In genomic region chr15:38254065-38254883, GRCh38 we compare ENCODE assay signal across 8 cellular contexts. TPM values are rescaled to one million over a fixed set of nuclear protein-coding genes. Genes with fewer than 3 reads are reported as not detected.
DNase-seq lines count a peak whose midpoint lies in the region; ATAC-seq and TF ChIP-seq lines count a peak whose summit lies in the region.

No MANE protein-coding gene starts in this region.

- no peak for TF ChIP-seq CTCF in brain microvascular endothelial cell (IDR thresholded peaks at IDR 0.05; ENCODE audit: low read depth, low read length, missing control alignments)

- DNase-seq in DMS53 (lab: John Stamatoyannopoulos, UW) = peak; percentile 66
- DNase-seq in HuH-7 (ENCODE audit: low spot score) = peak; percentile 65
- DNase-seq in RPMI8226 = peak; percentile 71
- peak; percentile 57 for DNase-seq in brain microvascular endothelial cell

- H3K4me2 ChIP-seq in skeletal muscle satellite cell (ENCODE audit: low read length) = peak overlapping the region; percentile 98

- H3K9me3 ChIP-seq in iPS-18c (ENCODE audit: control insufficient read depth, insufficient read depth, low read length) (no peaks in the 10 kb centered on the region), skeletal muscle satellite cell (replicated peaks; ENCODE audit: low read length) (no peaks in the 10 kb centered on the region)

- in situ Hi-C loops in brain microvascular endothelial cell (cut with HindIII; ENCODE audit: low pct_ligation_motif_present, low sequenced_read_pairs) = no loop called here

- peak overlapping the region; percentile 90 for H3K4me3 ChIP-seq in brain microvascular endothelial cell (ENCODE audit: low read depth, low read length)
- peak overlapping the region; percentile 56 for H3K4me3 ChIP-seq in iPS-18c (ENCODE audit: insufficient read depth, low read depth, low read length)
- peak overlapping the region; percentile 79 for H3K4me3 ChIP-seq in skeletal muscle satellite cell (ENCODE audit: low read length)

- H3K27me3 ChIP-seq in brain microvascular endothelial cell (replicated peaks) (no peaks in the 10 kb centered on the region), skeletal muscle satellite cell (ENCODE audit: control insufficient read depth, insufficient read depth, low read length) (no peaks in the 10 kb centered on the region)

- H3K9ac ChIP-seq in skeletal muscle satellite cell (ENCODE audit: low read depth, low read length) = peak overlapping the region; percentile 93

- ATAC-seq in GM21381 (IDR thresholded peaks at IDR 0.05; ENCODE audit: unreplicated experiment) (peak; percentile 52), HG03469 (IDR thresholded peaks at IDR 0.05; ENCODE audit: unreplicated experiment) (no peak)

- H3K36me3 ChIP-seq in brain microvascular endothelial cell (replicated peaks) (no peaks in the 10 kb centered on the region), skeletal muscle satellite cell (ENCODE audit: insufficient read depth, low read length) (no peaks in the 10 kb centered on the region)

- peak overlapping the region; percentile 86 for H3K27ac ChIP-seq in brain microvascular endothelial cell

- peaks cover 37% of the 10 kb centered on the region for H3K4me1 ChIP-seq in skeletal muscle satellite cell (ENCODE audit: control insufficient read depth, insufficient read depth, low read length)

RNA-seq across cellular contexts. Expression of gene SPRED1, which starts 1.6 kb away (rescaled TPM):
- 42.8 and 59.1 TPM in 2 replicates for total RNA-seq in skeletal muscle satellite cell (2012; rRNA removed)
